In genomic region chr3:59726279-59726678, GRCh38 we compare ENCODE assay signal across 33 cellular contexts.
A peak's percentile ranks its signal among the peaks of the same experiment; 100 is the strongest.
DNase-seq lines count a peak whose midpoint lies in the region; ATAC-seq lines count a peak whose summit lies in the region.
"Had no signal": no experiment of that assay in that cellular context is flagged by ENCODE, and none has a peak within 500 bp of the region (broad histone marks: within the 10 kb centered on the region; RNA-seq: fewer than 3 reads in every experiment).

No MANE protein-coding gene starts in this region.

- no peak overlapping the region for H3K27ac ChIP-seq in CD4-positive, alpha-beta memory T cell (ENCODE audit: low read depth, low read length)
- H3K27ac ChIP-seq: coronary artery, epithelial cell of prostate, psoas muscle, SJCRH30, thyroid gland had no signal

- no peaks in the 10 kb centered on the region for H3K27me3 Mint-ChIP-seq in activated naive CD4-positive, alpha-beta T cell treated with anti-CD3 and anti-CD28 coated beads, Interleukin-2, amount 10 ng/mL, durations not matched to agents 7 days and 5 days
- H3K27me3 Mint-ChIP-seq in CD4-positive, alpha-beta memory T cell = no peaks in the 10 kb centered on the region
- H3K27me3 Mint-ChIP-seq: activated CD4-positive, alpha-beta T cell treated with anti-CD3 and anti-CD28 coated beads, Interleukin-2, amount 10 ng/mL, durations not matched to agents 7 days and 5 days; CD8-positive, alpha-beta memory T cell had no signal

- peaks cover 16 to 26% of the 10 kb centered on the region in 2 donors for H3K36me3 Mint-ChIP-seq in activated naive CD4-positive, alpha-beta T cell treated with anti-CD3 and anti-CD28 coated beads, Interleukin-2, amount 50 U/mL, for 72 hours
- peaks cover 4% of the 10 kb centered on the region for H3K36me3 Mint-ChIP-seq in activated naive CD4-positive, alpha-beta T cell treated with anti-CD3 and anti-CD28 coated beads, Interleukin-2, amount 10 ng/mL, durations not matched to agents 7 days and 5 days
- H3K36me3 Mint-ChIP-seq in CD4-positive, alpha-beta memory T cell = no peaks in the 10 kb centered on the region
- H3K36me3 Mint-ChIP-seq: natural killer cell had no signal

- no peaks in the 10 kb centered on the region for H3K27me3 ChIP-seq in CD4-positive, alpha-beta memory T cell (ENCODE audit: insufficient read depth, low read length)
- H3K27me3 ChIP-seq: BE2C, SJCRH30, thyroid gland had no signal

- peaks cover 17% of the 10 kb centered on the region for H3K4me1 Mint-ChIP-seq in activated naive CD4-positive, alpha-beta T cell treated with anti-CD3 and anti-CD28 coated beads, Interleukin-2, amount 10 ng/mL, durations not matched to agents 7 days and 5 days
- H3K4me1 Mint-ChIP-seq in CD4-positive, alpha-beta memory T cell = peaks cover 0 to 9% (median 0%) of the 10 kb centered on the region in 4 donors

- ATAC-seq in activated naive CD4-positive, alpha-beta T cell treated with anti-CD3 and anti-CD28 coated beads, Interleukin-2, amount 50 U/mL, for 72 hours = peak; percentile 94 to 96
- ATAC-seq in GM18867 (IDR thresholded peaks at IDR 0.05; ENCODE audit: unreplicated experiment) (peak; percentile 43), HG03045 (IDR thresholded peaks at IDR 0.05; ENCODE audit: unreplicated experiment) (no peak)
- ATAC-seq: left colon, mucosa of descending colon, natural killer cell, psoas muscle had no signal

- CTCF ChIA-PET in activated naive CD4-positive, alpha-beta T cell treated with anti-CD3 and anti-CD28 coated beads, Interleukin-2, amount 10 ng/mL, durations not matched to agents 7 days and 5 days (lab: Charles Lee) = no interaction called here
- CTCF ChIA-PET in CD4-positive, alpha-beta memory T cell (lab: Charles Lee; ENCODE audit: partially characterized antibody) = no interaction called here

- DNase-seq in activated naive CD4-positive, alpha-beta T cell treated with anti-CD3 and anti-CD28 coated beads, Interleukin-2, amount 50 U/mL, for 72 hours (ENCODE audit: low spot score in 2 of 2) = peak in 1 of 2 donors; percentile 43
- DNase-seq in activated naive CD4-positive, alpha-beta T cell treated with anti-CD3 and anti-CD28 coated beads, Interleukin-2, amount 10 ng/mL, durations not matched to agents 7 days and 5 days = no peak
- DNase-seq in RPMI7951 (ENCODE audit: low read depth) (peak; percentile 34), renal cortical epithelial cell (ENCODE audit: low read depth) (peak; percentile 38)
- no peak for DNase-seq in CD4-positive, alpha-beta memory T cell
- DNase-seq: activated CD4-positive, alpha-beta T cell treated with anti-CD3 and anti-CD28 coated beads, Interleukin-2, amount 10 ng/mL, durations not matched to agents 7 days and 5 days; activated CD8-positive, alpha-beta memory T cell treated with anti-CD3 and anti-CD28 coated beads, Interleukin-2, amount 50 U/mL, for 4 hours; activated effector memory CD4-positive, alpha-beta T cell treated with Interleukin-2 at 50 U/mL for 16 hours; BE2C; caudate nucleus; CD8-positive, alpha-beta memory T cell; DMS 273 treated with DMSO at 0.1 percent for 48 hours; effector CD8-positive, alpha-beta T cell; EL; HCEC 1CT; hypothalamus; left colon; mucosa of descending colon; natural killer cell; NCI-H1048; NCI-H1694 treated with DMSO at 0.1 percent for 48 hours; NCI-H446; NCI-H748 treated with DMSO at 0.1 percent for 48 hours; nucleus accumbens; psoas muscle; SJCRH30; SW 1271; T-helper 9 cell; thyroid gland had no signal

- H3K27ac Mint-ChIP-seq in activated naive CD4-positive, alpha-beta T cell treated with anti-CD3 and anti-CD28 coated beads, Interleukin-2, amount 50 U/mL, for 72 hours = peak overlapping the region in 1 of 2 donors; percentile 61
- H3K27ac Mint-ChIP-seq in activated naive CD4-positive, alpha-beta T cell treated with anti-CD3 and anti-CD28 coated beads, Interleukin-2, amount 10 ng/mL, durations not matched to agents 7 days and 5 days = no peak overlapping the region
- H3K27ac Mint-ChIP-seq in CD4-positive, alpha-beta memory T cell = no peak overlapping the region
- H3K27ac Mint-ChIP-seq: activated CD4-positive, alpha-beta T cell treated with anti-CD3 and anti-CD28 coated beads, Interleukin-2, amount 10 ng/mL, durations not matched to agents 7 days and 5 days; natural killer cell had no signal

- H3K9me3 Mint-ChIP-seq in activated naive CD4-positive, alpha-beta T cell treated with anti-CD3 and anti-CD28 coated beads, Interleukin-2, amount 50 U/mL, for 72 hours = peaks cover 8 to 31% of the 10 kb centered on the region in 2 donors
- H3K9me3 Mint-ChIP-seq in activated naive CD4-positive, alpha-beta T cell treated with anti-CD3 and anti-CD28 coated beads, Interleukin-2, amount 10 ng/mL, durations not matched to agents 7 days and 5 days = peaks cover 6% of the 10 kb centered on the region
- peaks cover 0 to 9% (median 0%) of the 10 kb centered on the region in 8 donors for H3K9me3 Mint-ChIP-seq in CD4-positive, alpha-beta memory T cell
- H3K9me3 Mint-ChIP-seq: CD8-positive, alpha-beta memory T cell had no signal

- intact Hi-C loops in CD4-positive, alpha-beta memory T cell (cut with micrococcal nuclease) = no loop called here

- no peak overlapping the region for H3K4me3 ChIP-seq in CD4-positive, alpha-beta memory T cell (ENCODE audit: low read length in 2 of 2)
- H3K4me3 ChIP-seq: coronary artery, mucosa of descending colon, psoas muscle, SJCRH30, thyroid gland had no signal

- no peak overlapping the region for H3K4me3 Mint-ChIP-seq in activated naive CD4-positive, alpha-beta T cell treated with anti-CD3 and anti-CD28 coated beads, Interleukin-2, amount 10 ng/mL, durations not matched to agents 7 days and 5 days
- no peak overlapping the region for H3K4me3 Mint-ChIP-seq in CD4-positive, alpha-beta memory T cell
- H3K4me3 Mint-ChIP-seq: activated CD4-positive, alpha-beta T cell treated with anti-CD3 and anti-CD28 coated beads, Interleukin-2, amount 10 ng/mL, durations not matched to agents 7 days and 5 days; CD8-positive, alpha-beta memory T cell; natural killer cell had no signal

- H3K36me3 ChIP-seq in CD4-positive, alpha-beta memory T cell (ENCODE audit: insufficient read depth, low read length) = no peaks in the 10 kb centered on the region
- H3K36me3 ChIP-seq: BE2C, SJCRH30, thyroid gland had no signal

- no peaks in the 10 kb centered on the region for H3K9me3 ChIP-seq in CD4-positive, alpha-beta memory T cell (ENCODE audit: control insufficient read depth in 1 of 2, low read length in 2 of 2)
- H3K9me3 ChIP-seq: BE2C, mucosa of descending colon, psoas muscle, SJCRH30, thyroid gland had no signal

- POLR2A ChIA-PET in CD4-positive, alpha-beta memory T cell (lab: Charles Lee; ENCODE audit: partially characterized antibody) = no interaction called here

- H3K4me1 ChIP-seq in CD4-positive, alpha-beta memory T cell (ENCODE audit: insufficient read depth, low read length) = no peaks in the 10 kb centered on the region
- H3K4me1 ChIP-seq: BE2C, psoas muscle, SJCRH30, thyroid gland had no signal

Comparison
In these comparisons a context has a peak if more than half of its experiments do, and no peak if none do; other contexts are left out.
1. DNase-seq: peak in RPMI7951 (single experiment) and renal cortical epithelial cell (single experiment); none in activated naive CD4-positive, alpha-beta T cell treated with anti-CD3 and anti-CD28 coated beads, Interleukin-2, amount 10 ng/mL, durations not matched to agents 7 days and 5 days (single experiment) and CD4-positive, alpha-beta memory T cell (0 of 5).